12 cellular contexts compared by ENCODE assay signal in genomic region chr5:101045689-101046088, GRCh38.
DNase-seq lines count a peak whose midpoint lies in the region; ATAC-seq and TF ChIP-seq lines count a peak whose summit lies in the region.
"Had no signal": no experiment of that assay in that cellular context is flagged by ENCODE, and none has a peak within 500 bp of the region (broad histone marks: within the 10 kb centered on the region; RNA-seq: fewer than 3 reads in every experiment).

No MANE protein-coding gene starts in this region.

- H3K36me3 ChIP-seq in DND-41 (ENCODE audit: insufficient read depth, low read length): no peaks in the 10 kb centered on the region
- H3K36me3 ChIP-seq: vagina had no signal

- no peak overlapping the region for H3K4me2 ChIP-seq in DND-41 (ENCODE audit: insufficient read depth, low read length)

- no peak for DNase-seq in DND-41
- peak; percentile 19 for DNase-seq in Jurkat, Clone E6-1 (ENCODE audit: low read depth, low spot score)
- peak; percentile 11 for DNase-seq in naive B cell
- DNase-seq in stimulated activated CD4-positive, alpha-beta T cell treated with anti-CD3 and anti-CD28 coated beads, Interleukin-2, amount 100 ng/mL, for 48 hours: no peak
- DNase-seq in activated T-cell treated with anti-CD3 and anti-CD28 coated beads, Interleukin-2, amount 50 U/mL, for 24 hours: no peak
- DNase-seq: activated naive CD4-positive, alpha-beta T cell treated with anti-CD3 and anti-CD28 coated beads for 36 hours; effector memory CD4-positive, alpha-beta T cell; NCI-H187 treated with DMSO at 0.1 percent for 48 hours had no signal

- H3K4me1 Mint-ChIP-seq in brain: no peaks in the 10 kb centered on the region
- no peaks in the 10 kb centered on the region for H3K4me1 Mint-ChIP-seq in naive B cell
- H3K4me1 Mint-ChIP-seq in activated T-cell treated with anti-CD3 and anti-CD28 coated beads, Interleukin-2, amount 50 U/mL, for 24 hours (ENCODE audit: low read depth): peaks cover 7% of the 10 kb centered on the region

- H3K27ac ChIP-seq in DND-41 (ENCODE audit: low read length): no peak overlapping the region
- H3K27ac ChIP-seq: vagina had no signal

- H4K20me1 ChIP-seq in DND-41 (ENCODE audit: insufficient read depth, low read length): no peaks in the 10 kb centered on the region

- no peak for ATAC-seq in DND-41 (ENCODE audit: insufficient read depth, low read depth)
- ATAC-seq in naive B cell (ENCODE audit: low read depth in 2 of 2): no peak
- no peak for ATAC-seq in GM19035 (IDR thresholded peaks at IDR 0.05; ENCODE audit: unreplicated experiment)
- ATAC-seq in GM21423 (IDR thresholded peaks at IDR 0.05; ENCODE audit: unreplicated experiment): no peak

- no peaks in the 10 kb centered on the region for H3K9me3 Mint-ChIP-seq in brain
- H3K9me3 Mint-ChIP-seq in naive B cell: no peaks in the 10 kb centered on the region
- no peaks in the 10 kb centered on the region for H3K9me3 Mint-ChIP-seq in activated T-cell treated with anti-CD3 and anti-CD28 coated beads, Interleukin-2, amount 50 U/mL, for 24 hours
- H3K9me3 Mint-ChIP-seq: activated naive CD4-positive, alpha-beta T cell treated with anti-CD3 and anti-CD28 coated beads for 36 hours had no signal

- no peaks in the 10 kb centered on the region for H3K79me2 ChIP-seq in DND-41 (ENCODE audit: insufficient read depth, low read length)

- no peak overlapping the region for H2AFZ ChIP-seq in DND-41 (ENCODE audit: low read depth, low read length)

- H3K27me3 Mint-ChIP-seq in brain (no peaks in the 10 kb centered on the region), naive B cell (no peaks in the 10 kb centered on the region)
- no peaks in the 10 kb centered on the region for H3K27me3 Mint-ChIP-seq in activated T-cell treated with anti-CD3 and anti-CD28 coated beads, Interleukin-2, amount 50 U/mL, for 24 hours

- H3K36me3 Mint-ChIP-seq in brain: no peaks in the 10 kb centered on the region
- no peaks in the 10 kb centered on the region for H3K36me3 Mint-ChIP-seq in naive B cell
- H3K36me3 Mint-ChIP-seq in activated T-cell treated with anti-CD3 and anti-CD28 coated beads, Interleukin-2, amount 50 U/mL, for 24 hours (ENCODE audit: low read depth): no peaks in the 10 kb centered on the region

- H3K4me3 Mint-ChIP-seq in brain (no peak overlapping the region), naive B cell (no peak overlapping the region)
- H3K4me3 Mint-ChIP-seq in activated T-cell treated with anti-CD3 and anti-CD28 coated beads, Interleukin-2, amount 50 U/mL, for 24 hours: no peak overlapping the region
- H3K4me3 Mint-ChIP-seq: activated naive CD4-positive, alpha-beta T cell treated with anti-CD3 and anti-CD28 coated beads for 36 hours had no signal

- H3K27ac Mint-ChIP-seq in brain (no peak overlapping the region), naive B cell (no peak overlapping the region)
- H3K27ac Mint-ChIP-seq in activated T-cell treated with anti-CD3 and anti-CD28 coated beads, Interleukin-2, amount 50 U/mL, for 24 hours: no peak overlapping the region
- H3K27ac Mint-ChIP-seq: activated naive CD4-positive, alpha-beta T cell treated with anti-CD3 and anti-CD28 coated beads for 36 hours had no signal

- no peak overlapping the region for H3K4me3 ChIP-seq in DND-41 (ENCODE audit: low read depth in 1 of 2, low read length in 2 of 2)
- no peak overlapping the region for H3K4me3 ChIP-seq in Jurkat, Clone E6-1 (ENCODE audit: low read length)
- H3K4me3 ChIP-seq: vagina had no signal

- H3K9me3 ChIP-seq in DND-41 (ENCODE audit: insufficient read depth, low read length, severe bottlenecking): peaks cover 5% of the 10 kb centered on the region
- H3K9me3 ChIP-seq: vagina had no signal

- H3K9ac ChIP-seq in DND-41 (ENCODE audit: low read depth, low read length): no peak overlapping the region

- no peaks in the 10 kb centered on the region for H3K27me3 ChIP-seq in DND-41 (ENCODE audit: insufficient read depth, low read length, poor library complexity)
- H3K27me3 ChIP-seq: vagina had no signal

- peaks cover 13% of the 10 kb centered on the region for H3K4me1 ChIP-seq in DND-41 (ENCODE audit: insufficient read depth, low read length)
- H3K4me1 ChIP-seq: vagina had no signal

- TF ChIP-seq CTCF in DND-41 (IDR thresholded peaks at IDR 0.05; ENCODE audit: borderline replicate concordance, extremely low read depth, low read length, poor library complexity, severe bottlenecking) (peak; percentile 46), brain (conservative IDR thresholded peaks at IDR 0.05) (peak; percentile 46 to 50)

Comparison
In these comparisons a context has a peak if more than half of its experiments do, and no peak if none do; other contexts are left out.
1. DNase-seq: peak in Jurkat, Clone E6-1 (single experiment) and naive B cell (single experiment); none in DND-41 (single experiment), stimulated activated CD4-positive, alpha-beta T cell treated with anti-CD3 and anti-CD28 coated beads, Interleukin-2, amount 100 ng/mL, for 48 hours (0 of 2) and activated T-cell treated with anti-CD3 and anti-CD28 coated beads, Interleukin-2, amount 50 U/mL, for 24 hours (single experiment).